Comparison of ENCODE assay signal across 8 cellular contexts in the genomic region with DNA sequence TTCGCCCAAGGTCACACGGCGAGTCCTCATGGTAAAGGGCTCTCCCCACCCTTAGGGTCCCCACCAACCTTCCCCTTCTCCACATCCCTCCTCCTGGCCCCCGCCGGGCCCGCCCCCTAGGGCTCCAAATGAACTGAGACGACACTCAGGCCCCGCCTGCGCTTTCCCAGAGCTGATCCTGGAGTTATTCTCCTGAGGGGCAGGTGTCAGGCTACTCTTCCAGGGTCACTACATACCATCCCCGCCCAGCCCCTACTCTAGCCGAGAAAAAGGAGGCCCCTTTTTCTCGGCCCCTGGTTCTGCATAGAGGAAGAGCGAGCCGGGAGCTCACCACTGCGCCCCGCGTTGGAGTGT. TPM values are rescaled to one million over a fixed set of nuclear protein-coding genes. Genes with fewer than 3 reads are reported as not detected.
DNase-seq lines count a peak whose midpoint lies in the region; ATAC-seq and TF ChIP-seq lines count a peak whose summit lies in the region.

No MANE protein-coding gene starts in this region.

- TF ChIP-seq POLR2A in heart left ventricle (IDR thresholded peaks at IDR 0.05): no peak

- no peaks in the 10 kb centered on the region for H3K27me3 ChIP-seq in heart left ventricle

- H3K27ac ChIP-seq in KOPT-K1 (ENCODE audit: low read depth, low read length, poor library complexity, severe bottlenecking): peak overlapping the region; percentile 96
- H3K27ac ChIP-seq in heart left ventricle: peak overlapping the region; percentile 83 to 98 (median 95)

- DNase-seq in NCI-H510A (lab: John Stamatoyannopoulos, UW) (peak; percentile 56), NCI-H510A treated with DMSO at 0.1 percent for 48 hours (lab: John Stamatoyannopoulos, UW) (no peak), activated gamma-delta T cell (lab: John Stamatoyannopoulos, UW) (peak; percentile 15), heart left ventricle (peak in 3 of 5 donors; percentile 36 to 40 (median 39)), retinal pigment epithelial cell (ENCODE audit: low read depth) (no peak), DMS114 treated with DMSO at 0.1 percent for 48 hours (lab: John Stamatoyannopoulos, UW; ENCODE audit: unreplicated experiment) (no peak), SIG-M5 (lab: John Stamatoyannopoulos, UW) (no peak)

- H3K4me1 ChIP-seq in heart left ventricle: peaks cover 0 to 75% (median 20%) of the 10 kb centered on the region in 12 donors

- H3K36me3 ChIP-seq in KOPT-K1 (ENCODE audit: insufficient read depth, low read length) (peaks cover 23% of the 10 kb centered on the region), heart left ventricle (peaks cover 0 to 37% (median 26%) of the 10 kb centered on the region in 9 donors)

- TF ChIP-seq CTCF in heart left ventricle (IDR thresholded peaks at IDR 0.05): no peak
- TF ChIP-seq CTCF in retinal pigment epithelial cell (conservative IDR thresholded peaks at IDR 0.05; ENCODE audit: low read depth, low read length): no peak

- peak in 3 of 4 donors; percentile 1 to 21 (median 21) for ATAC-seq in heart left ventricle

- H3K4me3 ChIP-seq in heart left ventricle (peak overlapping the region; percentile 64 to 96 (median 82)), retinal pigment epithelial cell (ENCODE audit: low read length) (peak overlapping the region; percentile 82)

- 0 to 2% (median 1%) methylated on average over 13 to 17 of the region's 17 CpGs for WGBS in heart left ventricle, 4 donors

- H3K9me3 ChIP-seq in KOPT-K1 (ENCODE audit: insufficient read depth, low read length, poor library complexity, severe bottlenecking) (no peaks in the 10 kb centered on the region), heart left ventricle (no peaks in the 10 kb centered on the region)

- intact Hi-C loops in heart left ventricle (cut with DNase I): loop anchor here in 3 of 10 donors (5.0 kb wide), 3 partner anchors 37 to 167 kb away; partner anchors contain the start of gene KLHDC8B (in 1 of the 3)

RNA-seq across cellular contexts. Expression of gene USP4, which starts 0.3 kb away (rescaled TPM):
- total RNA-seq in heart left ventricle: 10 to 100 TPM; 17.3 to 48.6 (median 37.2) TPM
- 10 to 100 TPM; 24.3 to 27.8 TPM for polyA plus RNA-seq in heart left ventricle

RNA-seq across cellular contexts. Expression of gene GPX1, which starts 18.6 kb away (rescaled TPM):
- 100 to 1,000 TPM in 8 of 9 donors, 10 to 100 TPM in 1; 86.3 to 341 (median 124) TPM for total RNA-seq in heart left ventricle
- polyA plus RNA-seq in heart left ventricle: 100 to 1,000 TPM; 174 to 189 TPM

Comparison
In these comparisons a context has a peak if more than half of its experiments do, and no peak if none do; other contexts are left out.
1. DNase-seq: peak in NCI-H510A (single experiment), activated gamma-delta T cell (single experiment) and heart left ventricle (3 of 5); none in NCI-H510A treated with DMSO at 0.1 percent for 48 hours (single experiment), retinal pigment epithelial cell (single experiment), DMS114 treated with DMSO at 0.1 percent for 48 hours (single experiment) and SIG-M5 (single experiment).